ENCODE assay signal across 1 cellular context in genomic region chr19:3984908-3985642, GRCh38.
TF ChIP-seq lines count a peak whose summit lies in the region.

EEF2 (minus strand) TSS chr19:3985463; CDS start chr19:3985380, 83 bp downstream.

TF ChIP-seq in GM12878, 131 proteins besides CTCF, POLR2A, EP300 and RAD21 (continued from another document and continues in another):
- no peak for TF ChIP-seq SUPT20H (IDR thresholded peaks at IDR 0.05; ENCODE audit: borderline replicate concordance, control insufficient read depth, low read depth, low read length)
- no peak for TF ChIP-seq SUZ12 (IDR thresholded peaks at IDR 0.05; ENCODE audit: unreplicated experiment)
- no peak for TF ChIP-seq BRCA1 (IDR thresholded peaks at IDR 0.05; ENCODE audit: low read depth, low read length)
- peak; percentile 96 for TF ChIP-seq YY1 (IDR thresholded peaks at IDR 0.05; ENCODE audit: low read depth, low read length)
- TF ChIP-seq ZBTB4 (CRISPR knock-in tag; IDR thresholded peaks at IDR 0.05): no peak
- TF ChIP-seq HSF1 (IDR thresholded peaks at IDR 0.05; ENCODE audit: low read depth, low read length): 0 out of 2 replicates have a peak, but pooled peaks have one; percentile 33
- TF ChIP-seq ZNF24 (IDR thresholded peaks at IDR 0.05): no peak
- peak; percentile 32 for TF ChIP-seq PBX3 (IDR thresholded peaks at IDR 0.05; ENCODE audit: insufficient replicate concordance, low read depth, low read length)
- 0 out of 2 replicates have a peak, but pooled peaks have one; percentile 41 for TF ChIP-seq MEF2A (IDR thresholded peaks at IDR 0.05; ENCODE audit: insufficient read depth, low read depth, low read length)
- peak; percentile 98 for TF ChIP-seq HDAC6 (IDR thresholded peaks at IDR 0.05; ENCODE audit: unreplicated experiment)
- TF ChIP-seq GATAD2B (conservative IDR thresholded peaks at IDR 0.05; ENCODE audit: low read depth): peak; percentile 62
- TF ChIP-seq E2F4 (IDR thresholded peaks at IDR 0.05; ENCODE audit: low read depth, low read length): no peak
- TF ChIP-seq POU2F2 (IDR thresholded peaks at IDR 0.05; ENCODE audit: borderline replicate concordance, low read depth, low read length): peak; percentile 98
- peak; percentile 27 for TF ChIP-seq SMAD1 (IDR thresholded peaks at IDR 0.05; ENCODE audit: low read depth, partially characterized antibody)
- peak; percentile 91; the same call in 1 of the 2 replicates for TF ChIP-seq SMARCA5 (IDR thresholded peaks at IDR 0.05)
- TF ChIP-seq SP1 (IDR thresholded peaks at IDR 0.05; ENCODE audit: low read depth, low read length): peak; percentile 87
- no peak for TF ChIP-seq ETV6 (conservative IDR thresholded peaks at IDR 0.05 in 1 of 2, IDR thresholded peaks at IDR 0.05 in 1 of 2; ENCODE audit: borderline replicate concordance in 1 of 2, low read depth in 1 of 2)
- TF ChIP-seq PML (IDR thresholded peaks at IDR 0.05; ENCODE audit: low read length): peak; percentile 99
- TF ChIP-seq EZH2 (IDR thresholded peaks at IDR 0.05; ENCODE audit: borderline replicate concordance, control insufficient read depth, low read depth, low read length): no peak
- TF ChIP-seq SPI1 (IDR thresholded peaks at IDR 0.05; ENCODE audit: borderline replicate concordance, insufficient read depth, low read depth, low read length): no peak
- TF ChIP-seq MTA2 (IDR thresholded peaks at IDR 0.05; ENCODE audit: low read depth): no peak
- TF ChIP-seq KAT2A (conservative IDR thresholded peaks at IDR 0.05; ENCODE audit: control insufficient read depth, low read depth, low read length): no peak
- TF ChIP-seq PAX8 (IDR thresholded peaks at IDR 0.05): no peak
- peak; percentile 45; the same call in 1 of the 2 replicates for TF ChIP-seq BCL11A (IDR thresholded peaks at IDR 0.05; ENCODE audit: low read depth, low read length)
- no peak for TF ChIP-seq ZNF592 (IDR thresholded peaks at IDR 0.05)
- 0 out of 2 replicates have a peak, but pooled peaks have one; percentile 65 for TF ChIP-seq MLLT1 (IDR thresholded peaks at IDR 0.05)
- TF ChIP-seq RB1 (IDR thresholded peaks at IDR 0.05; ENCODE audit: borderline replicate concordance): peak; percentile 91; the same call in 1 of the 2 replicates
- TF ChIP-seq IRF3 (IDR thresholded peaks at IDR 0.05): 0 out of 2 replicates have a peak, but pooled peaks have one; percentile 19
- TF ChIP-seq SIN3A (IDR thresholded peaks at IDR 0.05; ENCODE audit: low read depth, low read length): no peak; the same call in 1 of the 2 replicates
- TF ChIP-seq BMI1 (IDR thresholded peaks at IDR 0.05; ENCODE audit: borderline replicate concordance): no peak
- no peak for TF ChIP-seq NR2C2 (IDR thresholded peaks at IDR 0.05; ENCODE audit: borderline replicate concordance, control insufficient read depth, insufficient read length, low read depth)
- TF ChIP-seq PKNOX1 (IDR thresholded peaks at IDR 0.05): no peak; the same call in 1 of the 2 replicates
- TF ChIP-seq TBL1XR1 (IDR thresholded peaks at IDR 0.05; ENCODE audit: low read depth, low read length): peak; percentile 69; the same call in 1 of the 2 replicates
- peak; percentile 47; the same call in 1 of the 2 replicates for TF ChIP-seq PRDM15 (CRISPR knock-in tag; IDR thresholded peaks at IDR 0.05)
- no peak; the same call in 1 of the 2 replicates for TF ChIP-seq RELB (IDR thresholded peaks at IDR 0.05; ENCODE audit: low read depth)
- TF ChIP-seq NR2C1 (IDR thresholded peaks at IDR 0.05): no peak
- peak; percentile 100 for TF ChIP-seq POLR2AphosphoS5 (IDR thresholded peaks at IDR 0.05; ENCODE audit: low read length)
